ENCODE assay signal across 8 cellular contexts in genomic region chr21:37675202-37675801, GRCh38.
DNase-seq lines count a peak whose midpoint lies in the region; ATAC-seq, FAIRE-seq and TF ChIP-seq lines count a peak whose summit lies in the region.

No MANE protein-coding gene starts in this region.

- H4K20me1 ChIP-seq in GM23248 (ENCODE audit: insufficient read depth), result no peaks in the 10 kb centered on the region

- H3K27me3 ChIP-seq in GM23248 (replicated peaks; ENCODE audit: insufficient read depth) (peaks cover 20% of the 10 kb centered on the region; the same call in 1 of the 2 replicates), subcutaneous abdominal adipose tissue (ENCODE audit: control insufficient read depth in 5 of 5, insufficient read depth in 4 of 5, low read length in 5 of 5) (peaks cover 5 to 15% (median 9%) of the 10 kb centered on the region in 5 donors)

- ATAC-seq in A549, result peak; percentile 77 to 91; a peak in 5 of 6 replicates
- peak in 2 of 3 donors; percentile 52 to 71 for ATAC-seq in natural killer cell
- no peak for ATAC-seq in GM19452 (IDR thresholded peaks at IDR 0.05; ENCODE audit: unreplicated experiment)

- H3K4me3 Mint-ChIP-seq in natural killer cell, result no peak overlapping the region

- H3K9ac ChIP-seq in GM23248, result no peak overlapping the region
- no peak overlapping the region for H3K9ac ChIP-seq in subcutaneous abdominal adipose tissue (ENCODE audit: low read length in 5 of 5)

- no peak overlapping the region for H3K27ac Mint-ChIP-seq in natural killer cell

- no peak overlapping the region for H2AFZ ChIP-seq in GM23248

- CTCF ChIA-PET in A549 (lab: Yijun Ruan, JAX), result interaction anchor here (0.6 to 3.4 kb wide), 32 partner anchors 8 to 696 kb away, joined by 3 to 33 read pairs (median 4); no protein-coding TSS in a partner anchor

- no peaks in the 10 kb centered on the region for H3K9me2 ChIP-seq in GM23248 (ENCODE audit: insufficient read depth)

- no peaks in the 10 kb centered on the region for H3K79me2 ChIP-seq in GM23248 (ENCODE audit: insufficient read depth)

- no peaks in the 10 kb centered on the region for H3K9me3 ChIP-seq in A549
- no peaks in the 10 kb centered on the region for H3K9me3 ChIP-seq in GM23248 (ENCODE audit: low read depth)
- peaks cover 0 to 13% (median 5%) of the 10 kb centered on the region in 5 donors for H3K9me3 ChIP-seq in subcutaneous abdominal adipose tissue (ENCODE audit: control insufficient read depth in 5 of 5, low read length in 5 of 5)

- H3F3A ChIP-seq in GM23248 (ENCODE audit: insufficient read depth), result no peaks in the 10 kb centered on the region

- H3K4me3 ChIP-seq in A549, result no peak overlapping the region
- H3K4me3 ChIP-seq in GM23248, result no peak overlapping the region
- H3K4me3 ChIP-seq in subcutaneous abdominal adipose tissue (ENCODE audit: low read depth in 1 of 5, low read length in 5 of 5), result peak overlapping the region in 3 of 5 donors; percentile 22 to 39 (median 35)

- H3K9me3 Mint-ChIP-seq in natural killer cell, result no peaks in the 10 kb centered on the region

- no peak for TF ChIP-seq EP300 in A549 (IDR thresholded peaks at IDR 0.05)

- H3K36me3 Mint-ChIP-seq in natural killer cell, result no peaks in the 10 kb centered on the region

- no peak for FAIRE-seq in A549 (lab: Jason Lieb, UNC)

- H3K36me3 ChIP-seq in GM23248 (ENCODE audit: low read depth), result no peaks in the 10 kb centered on the region
- H3K36me3 ChIP-seq in subcutaneous abdominal adipose tissue (ENCODE audit: control insufficient read depth in 5 of 5, insufficient read depth in 5 of 5, low read length in 5 of 5), result no peaks in the 10 kb centered on the region

- DNase-seq in A549 (ENCODE audit: low read depth in 1 of 2, low spot score in 1 of 2), result peak; percentile 14 to 49
- peak; percentile 61 for DNase-seq in GM23248
- peak; percentile 70 for DNase-seq in NCI-H69 (lab: John Stamatoyannopoulos, UW)
- DNase-seq in activated T-cell treated with anti-CD3 and anti-CD28 coated beads for 48 hours (ENCODE audit: low read depth), result peak; percentile 55
- DNase-seq in fibroblast of gingiva (ENCODE audit: low read depth), result peak; percentile 12
- peak; percentile 37 for DNase-seq in natural killer cell

- H3K4me2 ChIP-seq in A549, result peak overlapping the region; percentile 73
- no peak overlapping the region for H3K4me2 ChIP-seq in GM23248 (ENCODE audit: unreplicated experiment)

- in situ Hi-C loops in GM23248 (cut with MboI), result no loop called here

- H3K27me3 Mint-ChIP-seq in natural killer cell (ENCODE audit: low read depth in 2 of 2), result peaks cover 19 to 24% of the 10 kb centered on the region in 2 donors

- TF ChIP-seq CTCF in A549 (IDR thresholded peaks at IDR 0.05), result peak; percentile 73
- TF ChIP-seq CTCF in natural killer cell (IDR thresholded peaks at IDR 0.05), result peak; percentile 90

- peak overlapping the region; percentile 56 to 65; a peak in 5 of 6 replicates for H3K27ac ChIP-seq in A549
- no peak overlapping the region for H3K27ac ChIP-seq in GM23248
- H3K27ac ChIP-seq in subcutaneous abdominal adipose tissue (ENCODE audit: low read depth, low read length), result no peak overlapping the region

- TF ChIP-seq POLR2A in A549 (IDR thresholded peaks at IDR 0.05; ENCODE audit: low read length), result no peak

- POLR2A ChIA-PET in A549 (lab: Yijun Ruan, JAX), result interaction anchor here (1.2 kb wide), 1 partner anchor 111 kb away, joined by 4 read pairs; no protein-coding TSS in a partner anchor

- TF ChIP-seq RAD21 in A549 (conservative IDR thresholded peaks at IDR 0.05 in 1 of 2, IDR thresholded peaks at IDR 0.05 in 1 of 2), result peak; percentile 65 to 76

- H3K4me1 ChIP-seq in A549 (peaks cover 26% of the 10 kb centered on the region), GM23248 (ENCODE audit: insufficient read depth) (peaks cover 11% of the 10 kb centered on the region), subcutaneous abdominal adipose tissue (ENCODE audit: control insufficient read depth in 5 of 5, insufficient read depth in 5 of 5, low read length in 5 of 5) (peaks cover 0 to 17% (median 4%) of the 10 kb centered on the region in 5 donors)

- 0% methylated on average over 18 of the region's 35 CpGs for WGBS in A549 (ENCODE audit: missing lambda C conversion rate)
- WGBS in GM23248 (ENCODE audit: low coverage in 1 of 2, low lambda C conversion rate in 2 of 2, missing lambda C conversion rate in 2 of 2), 2 experiments, result 23 to 25% methylated on average over 29 to 35 of the region's 35 CpGs

- H3K4me1 Mint-ChIP-seq in natural killer cell, result no peaks in the 10 kb centered on the region

- intact Hi-C loops in natural killer cell (cut with micrococcal nuclease), result loop anchor here (10.0 kb wide), 1 partner anchor 679 kb away; no protein-coding TSS in a partner anchor

TF ChIP-seq in A549, 52 proteins besides CTCF, POLR2A, EP300 and RAD21:
- TF ChIP-seq SMC3 (IDR thresholded peaks at IDR 0.05) (peak; percentile 74; the same call in 2 of the 3 replicates), KDM5A (IDR thresholded peaks at IDR 0.05) (no peak)

Comparison
In these comparisons a context has a peak if more than half of its experiments do, and no peak if none do; other contexts are left out.
1. DNase-seq: peak in every context shown above with its lines; median percentile 70 in NCI-H69; 61 in GM23248; 55 in activated T-cell treated with anti-CD3 and anti-CD28 coated beads for 48 hours; 37 in natural killer cell; 32 in A549; 12 in fibroblast of gingiva.
2. H3K27ac ChIP-seq: peak in A549 (2 of 2); none in GM23248 (single experiment) and subcutaneous abdominal adipose tissue (single experiment).
3. H3K4me3 ChIP-seq: peak in subcutaneous abdominal adipose tissue (3 of 5); none in A549 (single experiment) and GM23248 (single experiment).